7 cellular contexts compared by ENCODE assay signal in the genomic region with DNA sequence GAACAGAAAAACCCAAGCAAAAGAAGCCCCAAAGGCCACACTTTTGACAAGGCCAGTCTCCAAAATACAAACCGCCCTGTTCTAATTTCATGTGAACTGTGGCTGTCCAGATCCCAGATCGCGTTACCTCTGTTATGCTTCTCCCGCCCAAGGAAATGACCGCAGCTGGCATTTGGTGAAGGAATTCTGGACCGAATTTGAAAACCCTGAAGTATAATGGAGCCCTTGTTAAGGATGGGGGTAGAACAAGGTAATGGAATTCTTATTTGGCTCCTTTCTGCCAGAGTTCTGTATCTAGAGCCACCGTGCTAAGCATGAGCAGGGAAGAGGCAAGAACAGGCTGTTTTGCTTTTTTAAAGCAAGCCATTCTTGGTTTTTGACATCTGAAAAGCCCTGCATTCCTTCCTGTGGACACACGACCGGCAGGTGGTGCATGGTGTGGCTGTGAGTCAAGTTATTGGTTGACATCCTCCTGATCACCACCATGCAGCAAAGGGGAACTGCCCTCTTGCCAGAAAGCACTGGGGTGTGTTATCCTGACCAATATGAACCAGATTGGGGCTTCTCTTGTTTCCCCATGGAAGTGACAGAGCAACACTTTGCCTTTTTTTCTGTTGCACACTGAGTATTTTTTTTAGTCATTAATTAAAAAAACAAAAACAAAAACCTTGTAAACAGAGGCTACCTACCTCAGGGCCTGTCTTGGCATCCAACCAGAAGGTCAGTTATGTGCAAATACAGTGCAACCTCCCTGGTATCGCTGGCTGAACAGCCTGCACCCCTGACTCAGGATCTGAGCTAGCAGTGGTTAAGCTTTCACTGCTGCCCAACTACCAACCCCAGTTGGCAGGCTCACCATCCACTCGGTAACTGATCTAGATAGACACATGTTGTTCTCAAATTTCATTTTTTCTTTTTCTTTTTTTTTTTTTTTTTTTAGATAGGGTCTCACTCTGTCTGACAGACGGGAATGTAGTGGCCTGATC. TPM values are rescaled to one million over a fixed set of nuclear protein-coding genes. Genes with fewer than 3 reads are reported as not detected.
A peak's percentile ranks its signal among the peaks of the same experiment; 100 is the strongest.
DNase-seq lines count a peak whose midpoint lies in the region; ATAC-seq, FAIRE-seq and TF ChIP-seq lines count a peak whose summit lies in the region.

No MANE protein-coding gene starts in this region.

- no peaks in the 10 kb centered on the region for H3K36me3 ChIP-seq in brain microvascular endothelial cell (replicated peaks)

- DNase-seq in GM12892 (ENCODE audit: insufficient read length): peak; percentile 31
- no peak for DNase-seq in brain microvascular endothelial cell
- DNase-seq in renal cortical epithelial cell (ENCODE audit: low read depth): peak; percentile 60
- no peak for DNase-seq in GM19239 (ENCODE audit: insufficient read length, low spot score)
- DNase-seq in HTR-8/SVneo (ENCODE audit: insufficient read length, low spot score): no peak

- TF ChIP-seq POLR2A in GM12892 (IDR thresholded peaks at IDR 0.05; ENCODE audit: low read depth, low read length): no peak

- TF ChIP-seq CTCF in brain microvascular endothelial cell (IDR thresholded peaks at IDR 0.05; ENCODE audit: low read depth, low read length, missing control alignments): peak; percentile 43

- FAIRE-seq in GM12892 (lab: Jason Lieb, UNC): peak; percentile 24
- no peak for FAIRE-seq in GM19239 (lab: Jason Lieb, UNC)
- no peak for FAIRE-seq in HTR-8/SVneo (lab: Jason Lieb, UNC)

- in situ Hi-C loops in brain microvascular endothelial cell (cut with HindIII; ENCODE audit: low pct_ligation_motif_present, low sequenced_read_pairs): no loop called here

- no peak overlapping the region for H3K27ac ChIP-seq in brain microvascular endothelial cell

- ATAC-seq in GM18868 (IDR thresholded peaks at IDR 0.05; ENCODE audit: unreplicated experiment): no peak

- no peak overlapping the region for H3K4me3 ChIP-seq in brain microvascular endothelial cell (ENCODE audit: low read depth, low read length)

- TF ChIP-seq EP300 in Ishikawa (IDR thresholded peaks at IDR 0.05; ENCODE audit: borderline replicate concordance): no peak

- no peaks in the 10 kb centered on the region for H3K27me3 ChIP-seq in brain microvascular endothelial cell (replicated peaks)

- TF ChIP-seq RAD21 in Ishikawa (IDR thresholded peaks at IDR 0.05; ENCODE audit: low read depth): peak; percentile 45; the same call in 1 of the 2 replicates

TF ChIP-seq in Ishikawa, 13 proteins besides CTCF, POLR2A, EP300 and RAD21:
- TF ChIP-seq CEBPB (IDR thresholded peaks at IDR 0.05) (no peak), NFIC (IDR thresholded peaks at IDR 0.05) (0 out of 2 replicates have a peak, but pooled peaks have one; percentile 27), TEAD4 (IDR thresholded peaks at IDR 0.05) (peak; percentile 44), FOXM1 (IDR thresholded peaks at IDR 0.05; ENCODE audit: borderline replicate concordance, low read depth) (no peak)
- TF ChIP-seq, protein P1, sequence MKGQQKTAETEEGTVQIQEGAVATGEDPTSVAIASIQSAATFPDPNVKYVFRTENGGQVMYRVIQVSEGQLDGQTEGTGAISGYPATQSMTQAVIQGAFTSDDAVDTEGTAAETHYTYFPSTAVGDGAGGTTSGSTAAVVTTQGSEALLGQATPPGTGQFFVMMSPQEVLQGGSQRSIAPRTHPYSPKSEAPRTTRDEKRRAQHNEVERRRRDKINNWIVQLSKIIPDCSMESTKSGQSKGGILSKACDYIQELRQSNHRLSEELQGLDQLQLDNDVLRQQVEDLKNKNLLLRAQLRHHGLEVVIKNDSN (IDR thresholded peaks at IDR 0.05): no peak
- TF ChIP-seq, protein P2, sequence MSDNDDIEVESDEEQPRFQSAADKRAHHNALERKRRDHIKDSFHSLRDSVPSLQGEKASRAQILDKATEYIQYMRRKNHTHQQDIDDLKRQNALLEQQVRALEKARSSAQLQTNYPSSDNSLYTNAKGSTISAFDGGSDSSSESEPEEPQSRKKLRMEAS (IDR thresholded peaks at IDR 0.05): 0 out of 2 replicates have a peak, but pooled peaks have one; percentile 33

RNA-seq across cellular contexts. Expression of a gene that starts 14.2 kb away (rescaled TPM):
- polyA plus RNA-seq in GM12892 (2012; ENCODE audit: missing spikeins): not detected
- not detected in 2 replicates for total RNA-seq in renal cortical epithelial cell

RNA-seq across cellular contexts. Expression of a gene that starts 58.6 kb away (rescaled TPM):
- 14.7 TPM for polyA plus RNA-seq in GM12892 (2012; ENCODE audit: missing spikeins)
- total RNA-seq in renal cortical epithelial cell: 0.55 and 6.8 TPM in 2 replicates

Comparison
In these comparisons a context has a peak if more than half of its experiments do, and no peak if none do; other contexts are left out.
1. DNase-seq: peak in GM12892 (single experiment) and renal cortical epithelial cell (single experiment); none in brain microvascular endothelial cell (single experiment), GM19239 (single experiment) and HTR-8/SVneo (single experiment).